ENCODE assay signal across 21 cellular contexts in the genomic region with DNA sequence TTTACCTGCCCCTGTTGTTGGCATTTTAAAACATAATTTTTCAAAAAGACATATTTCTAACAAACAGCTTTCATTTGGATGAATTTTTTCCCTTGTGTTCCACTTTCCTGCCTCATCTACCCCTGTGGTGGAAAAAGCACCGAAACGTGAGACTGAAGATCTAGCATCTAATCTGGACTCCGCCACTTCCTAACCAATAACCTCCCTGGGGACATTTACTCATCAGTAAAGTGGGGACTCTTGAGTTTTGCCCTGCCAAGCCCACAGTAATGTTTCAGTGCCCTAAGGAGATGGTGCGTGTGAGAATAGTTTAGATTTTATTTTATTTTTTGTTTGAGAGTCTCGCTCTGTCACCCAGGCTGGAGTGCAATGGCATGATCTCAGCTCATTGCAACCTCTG.
A peak's percentile ranks its signal among the peaks of the same experiment; 100 is the strongest.
DNase-seq lines count a peak whose midpoint lies in the region; ATAC-seq and FAIRE-seq lines count a peak whose summit lies in the region.
"Had no signal": no experiment of that assay in that cellular context is flagged by ENCODE, and none has a peak within 500 bp of the region (broad histone marks: within the 10 kb centered on the region; RNA-seq: fewer than 3 reads in every experiment).

No MANE protein-coding gene starts in this region.

- H3K36me3 Mint-ChIP-seq in stimulated activated memory B cell treated with anti-CD40 and anti-IgM and Interleukin-4, amounts not matched to agents 10 μg/mL and 1 μg/mL and 100 μg/mL, for 72 hours, result no peaks in the 10 kb centered on the region
- H3K36me3 Mint-ChIP-seq in activated T-cell treated with anti-CD3 and anti-CD28 coated beads, Interleukin-2, amount 50 U/mL, for 24 hours (ENCODE audit: low read depth), result no peaks in the 10 kb centered on the region
- H3K36me3 Mint-ChIP-seq: CD4-positive, CD25-positive, alpha-beta regulatory T cell had no signal

- H3K27ac Mint-ChIP-seq in stimulated activated memory B cell treated with anti-CD40 and anti-IgM and Interleukin-4, amounts not matched to agents 10 μg/mL and 1 μg/mL and 100 μg/mL, for 72 hours, result no peak overlapping the region
- no peak overlapping the region for H3K27ac Mint-ChIP-seq in activated T-cell treated with anti-CD3 and anti-CD28 coated beads, Interleukin-2, amount 50 U/mL, for 24 hours
- H3K27ac Mint-ChIP-seq: CD4-positive, CD25-positive, alpha-beta regulatory T cell had no signal

- peak; percentile 56 for ATAC-seq in GM21619 (IDR thresholded peaks at IDR 0.05; ENCODE audit: unreplicated experiment)
- ATAC-seq in HG03432 (IDR thresholded peaks at IDR 0.05; ENCODE audit: unreplicated experiment), result peak; percentile 67
- peak; percentile 63 for ATAC-seq in stimulated activated memory B cell treated with anti-CD40 and anti-IgM and Interleukin-4, amounts not matched to agents 10 μg/mL and 1 μg/mL and 100 μg/mL, for 72 hours

- DNase-seq in GM18507 (ENCODE audit: extremely low spot score, insufficient read length, low read depth) (no peak), GM19240 (ENCODE audit: insufficient read length, low spot score) (no peak), NCI-H146 (lab: John Stamatoyannopoulos, UW) (no peak), NCI-H2171 (lab: John Stamatoyannopoulos, UW) (no peak)
- no peak for DNase-seq in activated T-cell treated with anti-CD3 and anti-CD28 coated beads, Interleukin-2, amount 50 U/mL, for 24 hours
- DNase-seq: ACHN; AML-193; CD4-positive, CD25-positive, alpha-beta regulatory T cell; HCEC 1CT; MV-4-11; NCI-H1417 treated with DMSO at 0.1 percent for 48 hours; NCI-H2081; NCI-H226; NCI-H69; NK-92 treated with Interleukin-12 subunit alpha and Interleukin-12 subunit beta, amount 100 ng/mL, for 24 hours; OCI-M1; SIG-M5 had no signal

- peak; percentile 38 for FAIRE-seq in GM18507 (lab: Jason Lieb, UNC)
- FAIRE-seq: TTC549 had no signal

- no peak overlapping the region for H3K4me3 Mint-ChIP-seq in stimulated activated memory B cell treated with anti-CD40 and anti-IgM and Interleukin-4, amounts not matched to agents 10 μg/mL and 1 μg/mL and 100 μg/mL, for 72 hours
- H3K4me3 Mint-ChIP-seq in activated T-cell treated with anti-CD3 and anti-CD28 coated beads, Interleukin-2, amount 50 U/mL, for 24 hours, result no peak overlapping the region
- H3K4me3 Mint-ChIP-seq: CD4-positive, CD25-positive, alpha-beta regulatory T cell had no signal

- no peaks in the 10 kb centered on the region for H3K9me3 Mint-ChIP-seq in stimulated activated memory B cell treated with anti-CD40 and anti-IgM and Interleukin-4, amounts not matched to agents 10 μg/mL and 1 μg/mL and 100 μg/mL, for 72 hours
- H3K9me3 Mint-ChIP-seq in activated T-cell treated with anti-CD3 and anti-CD28 coated beads, Interleukin-2, amount 50 U/mL, for 24 hours, result no peaks in the 10 kb centered on the region

- peaks cover 11% of the 10 kb centered on the region for H3K27me3 Mint-ChIP-seq in stimulated activated memory B cell treated with anti-CD40 and anti-IgM and Interleukin-4, amounts not matched to agents 10 μg/mL and 1 μg/mL and 100 μg/mL, for 72 hours
- H3K27me3 Mint-ChIP-seq in activated T-cell treated with anti-CD3 and anti-CD28 coated beads, Interleukin-2, amount 50 U/mL, for 24 hours, result peaks cover 35% of the 10 kb centered on the region
- H3K27me3 Mint-ChIP-seq: CD4-positive, CD25-positive, alpha-beta regulatory T cell had no signal

- no peaks in the 10 kb centered on the region for H3K4me1 Mint-ChIP-seq in stimulated activated memory B cell treated with anti-CD40 and anti-IgM and Interleukin-4, amounts not matched to agents 10 μg/mL and 1 μg/mL and 100 μg/mL, for 72 hours
- no peaks in the 10 kb centered on the region for H3K4me1 Mint-ChIP-seq in activated T-cell treated with anti-CD3 and anti-CD28 coated beads, Interleukin-2, amount 50 U/mL, for 24 hours (ENCODE audit: low read depth)
- H3K4me1 Mint-ChIP-seq: CD4-positive, CD25-positive, alpha-beta regulatory T cell had no signal
